ENCODE assay signal across 9 cellular contexts in genomic region chr1:199243423-199244061, GRCh38.
DNase-seq lines count a peak whose midpoint lies in the region; ATAC-seq and TF ChIP-seq lines count a peak whose summit lies in the region.
"Had no signal": no experiment of that assay in that cellular context is flagged by ENCODE, and none has a peak within 500 bp of the region (broad histone marks: within the 10 kb centered on the region; RNA-seq: fewer than 3 reads in every experiment).

No MANE protein-coding gene starts in this region.

- H3K9me3 Mint-ChIP-seq in memory B cell = peaks cover 3% of the 10 kb centered on the region

- H3K27ac ChIP-seq in colonic mucosa = no peak overlapping the region
- H3K27ac ChIP-seq: thoracic aorta had no signal

- no peak overlapping the region for H3K9ac ChIP-seq in colonic mucosa (ENCODE audit: low read depth in 2 of 2, low read length in 2 of 2)

- H3K27ac Mint-ChIP-seq in memory B cell = no peak overlapping the region

- H3K4me3 ChIP-seq in colonic mucosa = no peak overlapping the region
- H3K4me3 ChIP-seq: thoracic aorta had no signal

- H3K4me1 Mint-ChIP-seq in memory B cell = peaks cover 13% of the 10 kb centered on the region

- no peaks in the 10 kb centered on the region for H3K36me3 ChIP-seq in colonic mucosa
- H3K36me3 ChIP-seq: thoracic aorta had no signal

- no peaks in the 10 kb centered on the region for H3K9me3 ChIP-seq in colonic mucosa
- H3K9me3 ChIP-seq: thoracic aorta had no signal

- intact Hi-C loops in colonic mucosa (cut with DNase I) = no loop called here

- peaks cover 1% of the 10 kb centered on the region for H3K27me3 Mint-ChIP-seq in memory B cell

- H3K4me1 ChIP-seq in colonic mucosa = no peaks in the 10 kb centered on the region

- H3K4me3 Mint-ChIP-seq in memory B cell = no peak overlapping the region

- H3K27me3 ChIP-seq in colonic mucosa = no peaks in the 10 kb centered on the region

- no peaks in the 10 kb centered on the region for H3K36me3 Mint-ChIP-seq in memory B cell

- ATAC-seq in HG02623 (IDR thresholded peaks at IDR 0.05; ENCODE audit: unreplicated experiment) (peak; percentile 97), memory B cell (ENCODE audit: low read depth) (peak; percentile 96)

- TF ChIP-seq CTCF in colonic mucosa (IDR thresholded peaks at IDR 0.05) = peak; percentile 46

- DNase-seq in activated gamma-delta T cell treated with Interleukin-2 at 50 U/mL for 16 hours (peak; percentile 63), activated gamma-delta T cell (lab: John Stamatoyannopoulos, UW) (no peak), MV-4-11 (lab: John Stamatoyannopoulos, UW) (peak; percentile 73), colonic mucosa (peak; percentile 35), memory B cell (ENCODE audit: low spot score in 2 of 2) (peak; percentile 66 to 68)
- peak; percentile 69 for DNase-seq in activated CD4-positive, CD25-positive, alpha-beta regulatory T cell treated with anti-CD3 and anti-CD28 coated beads, Interleukin-2, amount 50 U/mL, for 72 hours
- peak in 5 of 6 experiments; percentile 23 to 49 (median 28) for DNase-seq in stimulated activated naive CD4-positive, alpha-beta T cell (lab: John Stamatoyannopoulos, UW)
